Comparison of ENCODE assay signal across 16 cellular contexts in the genomic region with DNA sequence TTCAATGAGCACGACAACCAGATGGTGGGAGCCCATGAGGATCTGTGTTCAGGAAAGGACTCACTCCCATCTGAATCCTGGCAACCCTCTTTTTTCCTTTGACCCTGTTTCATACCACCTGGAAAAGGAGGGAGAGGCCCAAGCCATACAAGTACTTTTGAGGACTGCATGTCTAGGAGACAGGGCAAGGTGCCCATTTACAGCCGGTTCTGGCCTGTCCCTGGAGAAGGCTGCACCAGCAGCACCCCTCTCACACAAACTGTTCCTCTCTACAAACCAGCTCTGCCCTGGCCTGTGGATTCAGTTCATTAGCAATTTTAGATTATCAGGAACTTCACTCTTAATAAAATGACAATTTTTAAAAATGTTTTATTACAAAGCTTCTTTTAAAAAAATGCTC. TPM values are rescaled to one million over a fixed set of nuclear protein-coding genes. Genes with fewer than 3 reads are reported as not detected.
DNase-seq lines count a peak whose midpoint lies in the region; ATAC-seq and TF ChIP-seq lines count a peak whose summit lies in the region.
"Had no signal": no experiment of that assay in that cellular context is flagged by ENCODE, and none has a peak within 500 bp of the region (broad histone marks: within the 10 kb centered on the region; RNA-seq: fewer than 3 reads in every experiment).

No MANE protein-coding gene starts in this region.

- TF ChIP-seq CTCF in lower lobe of right lung (IDR thresholded peaks at IDR 0.05): no peak
- no peak for TF ChIP-seq CTCF in upper lobe of right lung (IDR thresholded peaks at IDR 0.05)

- H3K36me3 ChIP-seq in lower lobe of right lung (peaks cover 7% of the 10 kb centered on the region), upper lobe of right lung (no peaks in the 10 kb centered on the region)

- H3K27ac ChIP-seq in lower lobe of right lung: no peak overlapping the region
- no peak overlapping the region for H3K27ac ChIP-seq in upper lobe of right lung
- H3K27ac ChIP-seq: 22Rv1, BLaER1 had no signal

- H3K9me3 ChIP-seq in lower lobe of right lung (no peaks in the 10 kb centered on the region), upper lobe of right lung (no peaks in the 10 kb centered on the region)
- H3K9me3 ChIP-seq: BLaER1, Caco-2 had no signal

- no peak for ATAC-seq in activated naive CD4-positive, alpha-beta T cell treated with anti-CD3 and anti-CD28 coated beads, Interleukin-2, amount 50 U/mL, for 72 hours
- ATAC-seq in lower lobe of right lung (peak; percentile 59 to 66), upper lobe of right lung (peak; percentile 83), HG03045 (IDR thresholded peaks at IDR 0.05; ENCODE audit: unreplicated experiment) (no peak)

- no peaks in the 10 kb centered on the region for H3K9me3 Mint-ChIP-seq in activated naive CD4-positive, alpha-beta T cell treated with anti-CD3 and anti-CD28 coated beads, Interleukin-2, amount 50 U/mL, for 72 hours

- H3K4me1 ChIP-seq in lower lobe of right lung (peaks cover 9% of the 10 kb centered on the region), upper lobe of right lung (no peaks in the 10 kb centered on the region)
- H3K4me1 ChIP-seq: Caco-2 had no signal

- H3K4me3 ChIP-seq in lower lobe of right lung (no peak overlapping the region), upper lobe of right lung (no peak overlapping the region)
- H3K4me3 ChIP-seq: BLaER1 had no signal

- DNase-seq in NCI-H1092 treated with DMSO at 0.1 percent for 48 hours (lab: John Stamatoyannopoulos, UW) (peak; percentile 20), NCI-H1092 (lab: John Stamatoyannopoulos, UW) (no peak), lower lobe of right lung (no peak), upper lobe of right lung (peak; percentile 72)
- no peak for DNase-seq in activated naive CD4-positive, alpha-beta T cell treated with anti-CD3 and anti-CD28 coated beads, Interleukin-2, amount 50 U/mL, for 72 hours (ENCODE audit: low spot score in 2 of 2)
- DNase-seq in activated naive CD4-positive, alpha-beta T cell treated with Interleukin-2 at 50 U/mL for 16 hours: no peak
- DNase-seq in stimulated activated naive CD4-positive, alpha-beta T cell (lab: John Stamatoyannopoulos, UW): no peak
- DNase-seq: Caco-2, KBM-7, NCI-H1105 treated with DMSO at 0.1 percent for 48 hours, NCI-H187 treated with DMSO at 0.1 percent for 48 hours, NCI-H2227 treated with DMSO at 0.1 percent for 48 hours, NCI-H524 treated with DMSO at 0.1 percent for 48 hours had no signal

- H3K36me3 Mint-ChIP-seq in activated naive CD4-positive, alpha-beta T cell treated with anti-CD3 and anti-CD28 coated beads, Interleukin-2, amount 50 U/mL, for 72 hours: peaks cover 22 to 70% of the 10 kb centered on the region in 2 donors

- intact Hi-C loops in lower lobe of right lung (cut with DNase I) (no loop called here), upper lobe of right lung (cut with DNase I) (no loop called here)

- peak overlapping the region; percentile 88 to 98 for H3K27ac Mint-ChIP-seq in activated naive CD4-positive, alpha-beta T cell treated with anti-CD3 and anti-CD28 coated beads, Interleukin-2, amount 50 U/mL, for 72 hours

- H3K27me3 ChIP-seq in lower lobe of right lung (ENCODE audit: low read depth) (no peaks in the 10 kb centered on the region), upper lobe of right lung (no peaks in the 10 kb centered on the region)
- H3K27me3 ChIP-seq: BLaER1 had no signal

RNA-seq across cellular contexts. Expression of a gene that starts 57.5 kb away (rescaled TPM):
- 10 to 100 TPM; 44.0 to 48.1 TPM for total RNA-seq in activated naive CD4-positive, alpha-beta T cell treated with anti-CD3 and anti-CD28 coated beads, Interleukin-2, amount 50 U/mL, for 72 hours
- total RNA-seq in lower lobe of right lung (48.2 TPM), upper lobe of right lung (37.9 TPM)

Comparison
In these comparisons a context has a peak if more than half of its experiments do, and no peak if none do; other contexts are left out.
1. DNase-seq: peak in NCI-H1092 treated with DMSO at 0.1 percent for 48 hours (single experiment) and upper lobe of right lung (single experiment); none in NCI-H1092 (single experiment), activated naive CD4-positive, alpha-beta T cell treated with anti-CD3 and anti-CD28 coated beads, Interleukin-2, amount 50 U/mL, for 72 hours (0 of 2), activated naive CD4-positive, alpha-beta T cell treated with Interleukin-2 at 50 U/mL for 16 hours (single experiment), lower lobe of right lung (single experiment) and stimulated activated naive CD4-positive, alpha-beta T cell (0 of 6).
2. ATAC-seq: peak in lower lobe of right lung (2 of 2) and upper lobe of right lung (single experiment); none in activated naive CD4-positive, alpha-beta T cell treated with anti-CD3 and anti-CD28 coated beads, Interleukin-2, amount 50 U/mL, for 72 hours (0 of 2) and HG03045 (single experiment).